In the genomic region with DNA sequence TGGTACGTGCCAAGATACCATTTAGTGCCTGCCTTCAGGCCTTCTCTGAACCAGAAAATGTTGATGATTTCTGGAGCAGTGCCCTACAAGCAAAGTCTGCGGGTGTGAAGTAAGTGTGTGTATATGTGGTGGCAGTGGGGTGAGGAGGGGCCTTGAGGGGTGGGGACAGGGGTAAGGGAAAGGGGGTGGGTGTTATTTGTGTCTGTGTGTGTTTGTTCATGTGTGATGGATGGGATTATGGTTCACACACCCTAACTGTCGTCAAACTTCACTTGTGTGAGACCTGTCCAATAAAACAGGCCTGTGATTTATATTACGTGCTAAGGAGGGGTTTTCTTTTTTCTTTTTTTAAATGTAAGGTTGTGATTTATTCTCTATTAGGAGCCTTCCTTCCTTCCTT, we compare ENCODE assay signal across 19 cellular contexts.
DNase-seq lines count a peak whose midpoint lies in the region; ATAC-seq and TF ChIP-seq lines count a peak whose summit lies in the region.
"Had no signal": no experiment of that assay in that cellular context is flagged by ENCODE, and none has a peak within 500 bp of the region (broad histone marks: within the 10 kb centered on the region; RNA-seq: fewer than 3 reads in every experiment).

No MANE protein-coding gene starts in this region.

- CTCF ChIA-PET in activated CD4-positive, alpha-beta memory T cell treated with anti-CD3 and anti-CD28 coated beads, Interleukin-2, amount 10 ng/mL, durations not matched to agents 7 days and 5 days (lab: Charles Lee), result no interaction called here

- intact Hi-C loops in left ventricle myocardium superior (cut with micrococcal nuclease), result no loop called here
- intact Hi-C loops in Right ventricle myocardium inferior (cut with DNase I), result no loop called here
- intact Hi-C loops in left colon (cut with DNase I, micrococcal nuclease), result no loop called here
- intact Hi-C loops in gastrocnemius medialis (cut with DNase I; ENCODE audit: low total_unique reads), result no loop called here

- H3K27ac Mint-ChIP-seq in brain, result peak overlapping the region in 4 of 5 experiments; percentile 42 to 92 (median 82)
- H3K27ac Mint-ChIP-seq in activated CD4-positive, alpha-beta memory T cell treated with anti-CD3 and anti-CD28 coated beads, Interleukin-2, amount 10 ng/mL, durations not matched to agents 7 days and 5 days, result no peak overlapping the region
- H3K27ac Mint-ChIP-seq: B cell; CD4-positive, CD25-positive, alpha-beta regulatory T cell had no signal

- in situ Hi-C loops in gastrocnemius medialis (cut with MboI; ENCODE audit: low sequenced_read_pairs in 4 of 4), result loop anchor here in 1 of 4 donors (10.0 kb wide), 1 partner anchor 90 kb away; the partner anchor contains the start of gene USP13

- peak overlapping the region in 3 of 4 donors; percentile 29 to 41 (median 32) for H3K27ac ChIP-seq in gastrocnemius medialis

- H3K36me3 Mint-ChIP-seq in brain, result peaks cover 42% of the 10 kb centered on the region
- H3K36me3 Mint-ChIP-seq in activated CD4-positive, alpha-beta memory T cell treated with anti-CD3 and anti-CD28 coated beads, Interleukin-2, amount 10 ng/mL, durations not matched to agents 7 days and 5 days (ENCODE audit: low read depth), result peaks cover 12% of the 10 kb centered on the region

- POLR2A ChIA-PET in activated CD4-positive, alpha-beta memory T cell treated with anti-CD3 and anti-CD28 coated beads, Interleukin-2, amount 10 ng/mL, durations not matched to agents 7 days and 5 days (lab: Charles Lee), result no interaction called here

- H3K9me3 ChIP-seq in gastrocnemius medialis, result no peaks in the 10 kb centered on the region
- H3K9me3 ChIP-seq: BLaER1 treated with 17β-estradiol and CSF1 and Interleukin-3, amounts not matched to agents 10 nM and 100 nM had no signal

- H3K36me3 ChIP-seq in gastrocnemius medialis, result peaks cover 0 to 59% of the 10 kb centered on the region in 2 donors
- H3K36me3 ChIP-seq in H7 (replicated peaks; ENCODE audit: control insufficient read depth, insufficient read depth, low read length), result peaks cover 5% of the 10 kb centered on the region

- H3K27me3 ChIP-seq in gastrocnemius medialis (no peaks in the 10 kb centered on the region), H7 (ENCODE audit: control insufficient read depth, insufficient read depth, low read length) (no peaks in the 10 kb centered on the region)
- H3K27me3 ChIP-seq: BLaER1 treated with 17β-estradiol and CSF1 and Interleukin-3, amounts not matched to agents 10 nM and 100 nM had no signal

- peak overlapping the region in 1 of 5 experiments; percentile 26 for H3K4me3 Mint-ChIP-seq in brain
- no peak overlapping the region for H3K4me3 Mint-ChIP-seq in activated CD4-positive, alpha-beta memory T cell treated with anti-CD3 and anti-CD28 coated beads, Interleukin-2, amount 10 ng/mL, durations not matched to agents 7 days and 5 days
- H3K4me3 Mint-ChIP-seq: B cell; CD4-positive, CD25-positive, alpha-beta regulatory T cell; CD8-positive, alpha-beta memory T cell; GM23338 had no signal

- no peaks in the 10 kb centered on the region for H3K9me3 Mint-ChIP-seq in brain
- H3K9me3 Mint-ChIP-seq in activated CD4-positive, alpha-beta memory T cell treated with anti-CD3 and anti-CD28 coated beads, Interleukin-2, amount 10 ng/mL, durations not matched to agents 7 days and 5 days, result no peaks in the 10 kb centered on the region
- H3K9me3 Mint-ChIP-seq: CD4-positive, CD25-positive, alpha-beta regulatory T cell; CD8-positive, alpha-beta memory T cell; GM23338 had no signal

- no peak for TF ChIP-seq POLR2A in gastrocnemius medialis (IDR thresholded peaks at IDR 0.05)

- no peak for DNase-seq in left ventricle myocardium superior
- DNase-seq in Right ventricle myocardium inferior (ENCODE audit: missing footprints), result no peak
- DNase-seq in left colon, result no peak
- DNase-seq in gastrocnemius medialis, result no peak
- no peak for DNase-seq in activated CD4-positive, CD25-positive, alpha-beta regulatory T cell (lab: John Stamatoyannopoulos, UW)
- DNase-seq in activated CD4-positive, alpha-beta memory T cell treated with anti-CD3 and anti-CD28 coated beads, Interleukin-2, amount 10 ng/mL, durations not matched to agents 7 days and 5 days, result no peak
- DNase-seq in H7, result no peak
- DNase-seq: 8988T; CD4-positive, CD25-positive, alpha-beta regulatory T cell; CD8-positive, alpha-beta memory T cell; COR-L47; DMS 273 treated with DMSO at 0.1 percent for 48 hours; DMS53; DND-41; EL had no signal

- no peak overlapping the region for H3K4me3 ChIP-seq in gastrocnemius medialis
- H3K4me3 ChIP-seq in H7 (ENCODE audit: insufficient read depth, low read depth, low read length), result no peak overlapping the region
- H3K4me3 ChIP-seq: BLaER1 treated with 17β-estradiol and CSF1 and Interleukin-3, amounts not matched to agents 10 nM and 100 nM; GM23338 had no signal

- TF ChIP-seq CTCF in brain (conservative IDR thresholded peaks at IDR 0.05), result no peak
- no peak for TF ChIP-seq CTCF in gastrocnemius medialis (IDR thresholded peaks at IDR 0.05 in 4 of 5, conservative IDR thresholded peaks at IDR 0.05 in 1 of 5)

- peak; percentile 12 for ATAC-seq in left ventricle myocardium superior
- no peak for ATAC-seq in Right ventricle myocardium inferior
- ATAC-seq in left colon, result peak; percentile 82
- no peak for ATAC-seq in gastrocnemius medialis

- no peaks in the 10 kb centered on the region for H3K4me1 ChIP-seq in gastrocnemius medialis

- no peaks in the 10 kb centered on the region for H3K27me3 Mint-ChIP-seq in brain
- H3K27me3 Mint-ChIP-seq in activated CD4-positive, alpha-beta memory T cell treated with anti-CD3 and anti-CD28 coated beads, Interleukin-2, amount 10 ng/mL, durations not matched to agents 7 days and 5 days, result no peaks in the 10 kb centered on the region
- H3K27me3 Mint-ChIP-seq: B cell; CD4-positive, CD25-positive, alpha-beta regulatory T cell had no signal

- no peaks in the 10 kb centered on the region for H3K4me1 Mint-ChIP-seq in brain
- H3K4me1 Mint-ChIP-seq in activated CD4-positive, alpha-beta memory T cell treated with anti-CD3 and anti-CD28 coated beads, Interleukin-2, amount 10 ng/mL, durations not matched to agents 7 days and 5 days, result peaks cover 15% of the 10 kb centered on the region
- H3K4me1 Mint-ChIP-seq: B cell had no signal

Comparison
In these comparisons a context has a peak if more than half of its experiments do, and no peak if none do; other contexts are left out.
1. ATAC-seq: peak in left ventricle myocardium superior (single experiment) and left colon (single experiment); none in Right ventricle myocardium inferior (single experiment) and gastrocnemius medialis (0 of 2).